Comparison of ENCODE assay signal across 29 cellular contexts in genomic region chr11:92251980-92252379, GRCh38. TPM values are rescaled to one million over a fixed set of nuclear protein-coding genes. Genes with fewer than 3 reads are reported as not detected.
DNase-seq lines count a peak whose midpoint lies in the region; ATAC-seq and TF ChIP-seq lines count a peak whose summit lies in the region.
"Had no signal": no experiment of that assay in that cellular context is flagged by ENCODE, and none has a peak within 500 bp of the region (broad histone marks: within the 10 kb centered on the region; RNA-seq: fewer than 3 reads in every experiment).

No MANE protein-coding gene starts in this region.

- H3K36me3 ChIP-seq in mesodermal cell (ENCODE audit: control insufficient read depth, insufficient read depth, low read length), result no peaks in the 10 kb centered on the region
- H3K36me3 ChIP-seq: colonic mucosa, neutrophil, prostate gland, SJSA1, thoracic aorta, vagina had no signal

- DNase-seq in AG08395 (ENCODE audit: low spot score) (peak; percentile 30), HFFc6 (peak; percentile 49), choroid plexus epithelial cell (ENCODE audit: low read depth) (peak; percentile 25), NCI-H187 treated with DMSO at 0.1 percent for 48 hours (lab: John Stamatoyannopoulos, UW) (no peak), CD14-positive monocyte (ENCODE audit: low spot score) (no peak)
- DNase-seq in activated CD8-positive, alpha-beta memory T cell treated with anti-CD3 and anti-CD28 coated beads, Interleukin-2, amount 10 ng/mL, durations not matched to agents 7 days and 5 days, result no peak
- DNase-seq: activated CD4-positive, CD25-positive, alpha-beta regulatory T cell treated with anti-CD3 and anti-CD28 coated beads, Interleukin-2, amount 50 U/mL, for 72 hours; activated CD8-positive, alpha-beta T cell treated with anti-CD3 and anti-CD28 coated beads for 36 hours; activated gamma-delta T cell; activated T-cell treated with anti-CD3 and anti-CD28 coated beads, Interleukin-2, amount 50 U/mL, for 24 hours; colonic mucosa; DMS153; effector memory CD4-positive, alpha-beta T cell; GF-D8; hippocampal formation; Kasumi-1; NCI-H510A; RPMI8226; T-cell had no signal

- H3K4me3 ChIP-seq in choroid plexus epithelial cell (ENCODE audit: low read depth, low read length) (no peak overlapping the region), mesodermal cell (ENCODE audit: extremely low read depth, insufficient read depth, low read length, poor library complexity, severe bottlenecking) (no peak overlapping the region)
- H3K4me3 ChIP-seq: colonic mucosa, prostate gland, SJSA1, thoracic aorta, vagina had no signal

- H3K9me3 ChIP-seq in mesodermal cell (ENCODE audit: control insufficient read depth, low read length), result no peaks in the 10 kb centered on the region
- H3K9me3 ChIP-seq: colonic mucosa, neutrophil, prostate gland, SJSA1, thoracic aorta, vagina had no signal

- peak overlapping the region; percentile 44 for H3K27ac ChIP-seq in mesodermal cell (ENCODE audit: low read depth, low read length, severe bottlenecking)
- H3K27ac ChIP-seq: colonic mucosa, HL-60, neutrophil, prostate gland, SJSA1, vagina had no signal

- H3K4me1 Mint-ChIP-seq in HFFc6 (ENCODE audit: low read depth) (peaks cover 33% of the 10 kb centered on the region), CD14-positive monocyte (no peaks in the 10 kb centered on the region)
- H3K4me1 Mint-ChIP-seq in activated CD8-positive, alpha-beta memory T cell treated with anti-CD3 and anti-CD28 coated beads, Interleukin-2, amount 10 ng/mL, durations not matched to agents 7 days and 5 days, result no peaks in the 10 kb centered on the region
- H3K4me1 Mint-ChIP-seq: memory B cell, T-cell had no signal

- CTCF ChIA-PET in activated CD8-positive, alpha-beta memory T cell treated with anti-CD3 and anti-CD28 coated beads, Interleukin-2, amount 10 ng/mL, durations not matched to agents 7 days and 5 days (lab: Charles Lee), result no interaction called here

- no CpG with 5 or more reads among the region's 1 CpG for WGBS in mesodermal cell (ENCODE audit: insufficient coverage in 2 of 2), 2 experiments

- H3K27ac Mint-ChIP-seq in HFFc6, result peak overlapping the region; percentile 1; the same call in 1 of the 2 replicates
- H3K27ac Mint-ChIP-seq in activated CD8-positive, alpha-beta memory T cell treated with anti-CD3 and anti-CD28 coated beads, Interleukin-2, amount 10 ng/mL, durations not matched to agents 7 days and 5 days, result no peak overlapping the region
- H3K27ac Mint-ChIP-seq in CD14-positive monocyte, result no peak overlapping the region
- H3K27ac Mint-ChIP-seq: activated CD8-positive, alpha-beta T cell treated with anti-CD3 and anti-CD28 coated beads for 36 hours; activated T-cell treated with anti-CD3 and anti-CD28 coated beads, Interleukin-2, amount 50 U/mL, for 24 hours; memory B cell; stimulated activated naive CD8-positive, alpha-beta T cell treated with anti-CD3 and anti-CD28 coated beads, Interleukin-15, Interleukin-2, amounts not matched to agents 100 ng/mL and 50 ng/mL, for 24 hours; T-cell had no signal

- H3K36me3 Mint-ChIP-seq in HFFc6 (ENCODE audit: low read depth), result no peaks in the 10 kb centered on the region
- no peaks in the 10 kb centered on the region for H3K36me3 Mint-ChIP-seq in activated CD8-positive, alpha-beta memory T cell treated with anti-CD3 and anti-CD28 coated beads, Interleukin-2, amount 10 ng/mL, durations not matched to agents 7 days and 5 days
- no peaks in the 10 kb centered on the region for H3K36me3 Mint-ChIP-seq in CD14-positive monocyte
- H3K36me3 Mint-ChIP-seq: memory B cell, T-cell had no signal

- TF ChIP-seq CTCF in HFFc6 (IDR thresholded peaks at IDR 0.05) (no peak), choroid plexus epithelial cell (conservative IDR thresholded peaks at IDR 0.05; ENCODE audit: low read depth, low read length) (no peak), CD14-positive monocyte (IDR thresholded peaks at IDR 0.05) (no peak)

- peaks cover 13% of the 10 kb centered on the region for H3K4me1 ChIP-seq in mesodermal cell (ENCODE audit: control insufficient read depth, insufficient read depth, low read length, poor library complexity, severe bottlenecking)
- H3K4me1 ChIP-seq: colonic mucosa, prostate gland, SJSA1, vagina had no signal

- no peak for ATAC-seq in esophagus mucosa
- ATAC-seq in activated CD8-positive, alpha-beta memory T cell treated with anti-CD3 and anti-CD28 coated beads, Interleukin-2, amount 10 ng/mL, durations not matched to agents 7 days and 5 days, result no peak
- ATAC-seq: activated CD8-positive, alpha-beta T cell treated with anti-CD3 and anti-CD28 coated beads for 36 hours; T-cell had no signal

- H3K4me3 Mint-ChIP-seq in HFFc6 (no peak overlapping the region), CD14-positive monocyte (no peak overlapping the region)
- H3K4me3 Mint-ChIP-seq in activated CD8-positive, alpha-beta memory T cell treated with anti-CD3 and anti-CD28 coated beads, Interleukin-2, amount 10 ng/mL, durations not matched to agents 7 days and 5 days, result no peak overlapping the region
- H3K4me3 Mint-ChIP-seq: activated CD8-positive, alpha-beta T cell treated with anti-CD3 and anti-CD28 coated beads for 36 hours; activated T-cell treated with anti-CD3 and anti-CD28 coated beads, Interleukin-2, amount 50 U/mL, for 24 hours; memory B cell; stimulated activated naive CD8-positive, alpha-beta T cell treated with anti-CD3 and anti-CD28 coated beads, Interleukin-15, Interleukin-2, amounts not matched to agents 100 ng/mL and 50 ng/mL, for 24 hours; T-cell had no signal

- H3K9me3 Mint-ChIP-seq in HFFc6 (0 out of 2 replicates have a peak, but pooled peaks cover 4% of the 10 kb centered on the region), CD14-positive monocyte (peaks cover 0 to 3% (median 0%) of the 10 kb centered on the region in 7 donors)
- no peaks in the 10 kb centered on the region for H3K9me3 Mint-ChIP-seq in activated CD8-positive, alpha-beta memory T cell treated with anti-CD3 and anti-CD28 coated beads, Interleukin-2, amount 10 ng/mL, durations not matched to agents 7 days and 5 days (ENCODE audit: low read depth)
- H3K9me3 Mint-ChIP-seq: activated CD8-positive, alpha-beta T cell treated with anti-CD3 and anti-CD28 coated beads for 36 hours; activated T-cell treated with anti-CD3 and anti-CD28 coated beads, Interleukin-2, amount 50 U/mL, for 24 hours; T-cell had no signal

- intact Hi-C loops in CD14-positive monocyte (cut with micrococcal nuclease), result no loop called here

- H3K27me3 Mint-ChIP-seq in HFFc6 (ENCODE audit: insufficient read depth), result no peaks in the 10 kb centered on the region
- no peaks in the 10 kb centered on the region for H3K27me3 Mint-ChIP-seq in activated CD8-positive, alpha-beta memory T cell treated with anti-CD3 and anti-CD28 coated beads, Interleukin-2, amount 10 ng/mL, durations not matched to agents 7 days and 5 days
- peaks cover 0 to 2% (median 0%) of the 10 kb centered on the region in 3 donors for H3K27me3 Mint-ChIP-seq in CD14-positive monocyte (ENCODE audit: low read depth in 3 of 3)
- H3K27me3 Mint-ChIP-seq: activated CD8-positive, alpha-beta T cell treated with anti-CD3 and anti-CD28 coated beads for 36 hours; activated T-cell treated with anti-CD3 and anti-CD28 coated beads, Interleukin-2, amount 50 U/mL, for 24 hours; stimulated activated naive CD8-positive, alpha-beta T cell treated with anti-CD3 and anti-CD28 coated beads, Interleukin-15, Interleukin-2, amounts not matched to agents 100 ng/mL and 50 ng/mL, for 24 hours; T-cell had no signal

RNA-seq across cellular contexts. Expression of gene FAT3, which starts 27.4 kb away (rescaled TPM):
- total RNA-seq in HFFc6 (2021; fragmentation: NEBNext Ultra II Directional; extraction: Animal tissue kit (Norgen Biotek cat#: 25700)), result 1 to 10 TPM in 3 of 6 experiments, under 1 TPM in 3; 0.20 to 3.2 (median 0.92) TPM
- polyA plus RNA-seq in mesodermal cell (2013, experiment 1 of 2), result 3.4 TPM
- 2.8 TPM for polyA plus RNA-seq in mesodermal cell (2013, experiment 2 of 2)
- 0.12 TPM for total RNA-seq in esophagus mucosa
- total RNA-seq in activated CD8-positive, alpha-beta memory T cell treated with anti-CD3 and anti-CD28 coated beads, Interleukin-2, amount 10 ng/mL, durations not matched to agents 7 days and 5 days, result not detected
- not detected for polyA plus RNA-seq in CD14-positive monocyte
- total RNA-seq: activated CD8-positive, alpha-beta T cell treated with anti-CD3 and anti-CD28 coated beads for 36 hours had no signal

Comparison
In these comparisons a context has a peak if more than half of its experiments do, and no peak if none do; other contexts are left out.
1. DNase-seq: peak in AG08395 (single experiment), HFFc6 (single experiment) and choroid plexus epithelial cell (single experiment); none in activated CD8-positive, alpha-beta memory T cell treated with anti-CD3 and anti-CD28 coated beads, Interleukin-2, amount 10 ng/mL, durations not matched to agents 7 days and 5 days (single experiment), NCI-H187 treated with DMSO at 0.1 percent for 48 hours (single experiment) and CD14-positive monocyte (single experiment).